In the genomic region with DNA sequence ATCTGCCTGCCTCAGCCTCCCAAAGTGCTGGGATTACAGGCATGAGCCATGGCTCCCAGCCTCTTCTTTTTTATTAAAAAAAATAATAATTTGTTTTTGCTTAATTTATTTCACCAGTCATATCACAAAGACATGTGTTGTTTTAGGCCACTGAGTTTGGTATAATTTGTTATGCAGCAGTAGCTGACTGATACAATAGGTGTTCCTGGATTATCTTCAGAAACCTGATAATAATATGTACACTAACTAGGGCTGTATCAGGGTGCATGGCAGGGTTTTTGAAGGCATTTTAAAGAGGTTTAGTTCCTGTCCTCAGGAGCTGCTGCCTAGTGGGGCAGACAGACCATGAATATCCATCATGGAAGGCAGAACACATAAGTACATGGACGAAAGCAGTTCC, we compare ENCODE assay signal across 9 cellular contexts. TPM values are rescaled to one million over a fixed set of nuclear protein-coding genes. Genes with fewer than 3 reads are reported as not detected.
DNase-seq lines count a peak whose midpoint lies in the region; ATAC-seq, FAIRE-seq and TF ChIP-seq lines count a peak whose summit lies in the region.
"Had no signal": no experiment of that assay in that cellular context is flagged by ENCODE, and none has a peak within 500 bp of the region (broad histone marks: within the 10 kb centered on the region; RNA-seq: fewer than 3 reads in every experiment).

No MANE protein-coding gene starts in this region.

- no peaks in the 10 kb centered on the region for H3K27me3 Mint-ChIP-seq in stimulated activated naive B cell treated with anti-CD40 and anti-IgM and Interleukin-4, amounts not matched to agents 10 μg/mL and 1 μg/mL and 100 μg/mL, for 72 hours

- TF ChIP-seq POLR2A in K562 (conservative IDR thresholded peaks at IDR 0.05) (no peak), Peyer's patch (IDR thresholded peaks at IDR 0.05) (no peak)

- no peak for FAIRE-seq in K562 (lab: Jason Lieb, UNC)
- FAIRE-seq: A549, HTR-8/SVneo had no signal

- H4K20me1 ChIP-seq in K562 (replicated peaks; ENCODE audit: control insufficient read depth, insufficient read depth, low read length) = no peaks in the 10 kb centered on the region

- peak overlapping the region; percentile 17 for H3K27ac Mint-ChIP-seq in stimulated activated naive B cell treated with anti-CD40 and anti-IgM and Interleukin-4, amounts not matched to agents 10 μg/mL and 1 μg/mL and 100 μg/mL, for 72 hours

- no peak for DNase-seq in K562 (ENCODE audit: extremely low read depth in 1 of 4, low spot score in 3 of 4)
- no peak for DNase-seq in stimulated activated naive B cell treated with anti-CD40 and anti-IgM and Interleukin-4, amounts not matched to agents 10 μg/mL and 1 μg/mL and 100 μg/mL, for 72 hours
- no peak for DNase-seq in T-helper 2 cell
- DNase-seq in Peyer's patch = no peak
- DNase-seq: HCEC 1CT, KBM-7 had no signal

- H3K9me1 ChIP-seq in K562 (ENCODE audit: control insufficient read depth, insufficient read depth, low read length) = no peaks in the 10 kb centered on the region

- intact Hi-C loops in K562 (cut with micrococcal nuclease) = no loop called here

- TF ChIP-seq EP300 in K562 (IDR thresholded peaks at IDR 0.05; ENCODE audit: low read length) = no peak

- CTCF ChIA-PET in HEK293 (lab: Yijun Ruan, JAX) = interaction anchor here (0.7 to 1.3 kb wide), 2 partner anchors 11 to 31 kb away, joined by 3 to 6 read pairs; no protein-coding TSS in a partner anchor
- CTCF ChIA-PET in K562 (lab: Yijun Ruan, JAX; ENCODE audit: low intra/inter-chr PET ratio) = no interaction called here

- H3K4me3 ChIP-seq in HEK293 (ENCODE audit: low read depth, low read length) = no peak overlapping the region
- H3K4me3 ChIP-seq in K562 = no peak overlapping the region
- H3K4me3 ChIP-seq in Peyer's patch = no peak overlapping the region
- H3K4me3 ChIP-seq: A549 had no signal

- H3K9ac ChIP-seq in K562 (ENCODE audit: insufficient read depth in 1 of 2, low read depth in 2 of 2, low read length in 2 of 2) = no peak overlapping the region

- H3K27me3 ChIP-seq in K562 (ENCODE audit: control insufficient read depth in 2 of 2, insufficient read depth in 2 of 2, low read length in 2 of 2) (no peaks in the 10 kb centered on the region), Peyer's patch (no peaks in the 10 kb centered on the region)

- H3K4me1 ChIP-seq in HEK293 (ENCODE audit: control insufficient read depth, insufficient read depth, low read length) (no peaks in the 10 kb centered on the region), K562 (replicated peaks in 1 of 2; ENCODE audit: control insufficient read depth in 2 of 2, insufficient read depth in 2 of 2, low read length in 2 of 2) (peaks cover 6 to 29% of the 10 kb centered on the region in 2 experiments; a peak in 3 of 5 replicates), Peyer's patch (peaks cover 0 to 11% (median 6%) of the 10 kb centered on the region in 4 donors)

- peaks cover 38 to 56% of the 10 kb centered on the region in 2 donors for H3K4me1 Mint-ChIP-seq in stimulated activated naive B cell treated with anti-CD40 and anti-IgM and Interleukin-4, amounts not matched to agents 10 μg/mL and 1 μg/mL and 100 μg/mL, for 72 hours

- H3K27ac ChIP-seq in HEK293 (ENCODE audit: extremely low read depth, low read depth, low read length) (no peak overlapping the region), K562 (ENCODE audit: extremely low read depth, low read depth, low read length) (no peak overlapping the region), Peyer's patch (no peak overlapping the region)
- H3K27ac ChIP-seq: A549 had no signal

- no peak overlapping the region for H3K4me3 Mint-ChIP-seq in stimulated activated naive B cell treated with anti-CD40 and anti-IgM and Interleukin-4, amounts not matched to agents 10 μg/mL and 1 μg/mL and 100 μg/mL, for 72 hours

- POLR2A ChIA-PET in HEK293 (lab: Yijun Ruan, JAX) (no interaction called here), K562 (lab: Yijun Ruan, JAX) (interaction anchor here (0.6 kb wide), 2 partner anchors 157 to 198 kb away, joined by 3 read pairs; no protein-coding TSS in a partner anchor)

- TF ChIP-seq RAD21 in K562 (CRISPR knock-in tag; conservative IDR thresholded peaks at IDR 0.05 in 1 of 2, IDR thresholded peaks at IDR 0.05 in 1 of 2) = no peak

- no peaks in the 10 kb centered on the region; a peak in 1 of 3 replicates for H3K36me3 ChIP-seq in HEK293 (ENCODE audit: control insufficient read depth in 2 of 2, insufficient read depth in 1 of 2, low read length in 2 of 2)
- no peaks in the 10 kb centered on the region for H3K36me3 ChIP-seq in K562 (ENCODE audit: control insufficient read depth, insufficient read depth, low read length)
- no peaks in the 10 kb centered on the region for H3K36me3 ChIP-seq in Peyer's patch

- no peak overlapping the region for H2AFZ ChIP-seq in K562 (ENCODE audit: low read depth, low read length)

- in situ Hi-C loops in K562 (cut with MboI) = no loop called here

- no peak for ATAC-seq in K562
- ATAC-seq in stimulated activated naive B cell treated with anti-CD40 and anti-IgM and Interleukin-4, amounts not matched to agents 10 μg/mL and 1 μg/mL and 100 μg/mL, for 72 hours (replicated peaks) = no peak
- ATAC-seq: A549 had no signal

- H3K9me3 Mint-ChIP-seq in stimulated activated naive B cell treated with anti-CD40 and anti-IgM and Interleukin-4, amounts not matched to agents 10 μg/mL and 1 μg/mL and 100 μg/mL, for 72 hours = peaks cover 7 to 11% of the 10 kb centered on the region in 2 donors

- BruUV-seq in K562 (replicated peaks; lab: Mats Ljungman, UMichigan) = no TSS peak

- 20% methylated on average over 1 of the region's 1 CpG for WGBS in K562 (ENCODE audit: insufficient coverage, low coverage, missing lambda C conversion rate)

- H3K79me2 ChIP-seq in K562 (ENCODE audit: control insufficient read depth, insufficient read depth, low read length) = no peaks in the 10 kb centered on the region

- H3K36me3 Mint-ChIP-seq in stimulated activated naive B cell treated with anti-CD40 and anti-IgM and Interleukin-4, amounts not matched to agents 10 μg/mL and 1 μg/mL and 100 μg/mL, for 72 hours = peaks cover 10 to 12% of the 10 kb centered on the region in 2 donors

- no peak for TF ChIP-seq CTCF in HEK293 (tag by site-specific recombination; IDR thresholded peaks at IDR 0.05)
- TF ChIP-seq CTCF in K562 (IDR thresholded peaks at IDR 0.05 in 2 of 3, conservative IDR thresholded peaks at IDR 0.05 in 1 of 3; ENCODE audit: insufficient read depth in 2 of 3, low read depth in 1 of 3, low read length in 3 of 3) = no peak
- TF ChIP-seq CTCF in Peyer's patch (IDR thresholded peaks at IDR 0.05) = no peak

- H3K9me3 ChIP-seq in HEK293 (ENCODE audit: control insufficient read depth, insufficient read depth, low read depth, low read length) (no peaks in the 10 kb centered on the region), K562 (replicated peaks; ENCODE audit: control insufficient read depth, insufficient read depth, low read depth, low read length) (peaks cover 7% of the 10 kb centered on the region; the same call in 1 of the 2 replicates), Peyer's patch (no peaks in the 10 kb centered on the region)

- H3K4me2 ChIP-seq in K562 (ENCODE audit: insufficient read depth, low read length) = no peak overlapping the region
- H3K4me2 ChIP-seq: A549 had no signal

RNA-seq across cellular contexts. Expression of gene CSNK1G2, which starts 9.5 kb away (rescaled TPM):
- 59.6 and 151 TPM in 2 replicates for total RNA-seq in K562 (2011; cell fraction: chromatin; rRNA removed; ENCODE audit: low replicate concordance)
- total RNA-seq in K562 (2011; cell fraction: nucleolus; rRNA removed) = 123 and 129 TPM in 2 replicates
- total RNA-seq in K562 (2011; cell fraction: nucleoplasm; rRNA removed) = 43.4 and 57.3 TPM in 2 replicates
- total RNA-seq in K562 (2014; rRNA removed) (105 and 124 TPM in 2 replicates), K562 (2014; rRNA removed; fragmentation: Illumina TruSeq; extraction: Trizol) (9.8 and 25.1 TPM in 2 replicates), K562 (2015; rRNA removed; fragmentation: Illumina TruSeq; extraction: Trizol) (60.4 and 66.9 TPM in 2 replicates), K562 (2021) (91.3 and 95.8 TPM in 2 replicates), Peyer's patch (100 to 1,000 TPM in 2 of 4 donors, 10 to 100 TPM in 2; 54.5 to 250 (median 103) TPM)
- polyA plus RNA-seq in K562 (2011; rRNA removed) (49.5 and 66.2 TPM in 2 replicates), K562 (2014; fragmentation: Illumina TruSeq; extraction: Trizol) (45.2 and 91.1 TPM in 2 replicates), K562 (2014; fragmentation: Nextera tagmentation; extraction: Ambion mirVana) (under 1 TPM; 0.48 to 0.72 TPM), K562 (2014; rRNA removed) (119 and 126 TPM in 2 replicates)
- 72.0 and 157 TPM in 2 replicates for polyA plus RNA-seq in K562 (2011; cell fraction: cytosol; rRNA removed)
- 308 and 494 TPM in 2 replicates for polyA plus RNA-seq in K562 (2011; cell fraction: nucleus; rRNA removed)
- 84.6 and 108 TPM in 2 replicates for polyA plus RNA-seq in K562 (2012)
- polyA minus RNA-seq in K562 (2011; rRNA and poly(A)+ RNA removed) = 12.4 and 27.0 TPM in 2 replicates
- 53.7 and 53.8 TPM in 2 replicates for polyA minus RNA-seq in K562 (2011; cell fraction: cytosol; rRNA and poly(A)+ RNA removed)
- polyA minus RNA-seq in K562 (2011; cell fraction: nucleus; rRNA and poly(A)+ RNA removed) = 33.9 and 35.9 TPM in 2 replicates

RNA-seq across cellular contexts. Expression of gene ADAT3, which starts 26.2 kb away (rescaled TPM):
- 6.3 and 20.5 TPM in 2 replicates for total RNA-seq in K562 (2011; cell fraction: chromatin; rRNA removed; ENCODE audit: low replicate concordance)
- total RNA-seq in K562 (2011; cell fraction: nucleolus; rRNA removed) = 18.0 and 18.5 TPM in 2 replicates
- total RNA-seq in K562 (2011; cell fraction: nucleoplasm; rRNA removed) = 5.6 and 6.9 TPM in 2 replicates
- total RNA-seq in K562 (2014; rRNA removed) = 7.8 and 10.4 TPM in 2 replicates
- not detected in 2 replicates for total RNA-seq in K562 (2014; rRNA removed; fragmentation: Illumina TruSeq; extraction: Trizol)
- 0.72 and 1.7 TPM in 2 replicates for total RNA-seq in K562 (2015; rRNA removed; fragmentation: Illumina TruSeq; extraction: Trizol)
- total RNA-seq in K562 (2021) = 15.1 and 15.6 TPM in 2 replicates
- 0.67 and 1.1 TPM in 2 replicates for polyA plus RNA-seq in K562 (2011; rRNA removed)
- polyA plus RNA-seq in K562 (2011; cell fraction: cytosol; rRNA removed) = 1.1 and 11.4 TPM in 2 replicates
- 3.3 and 11.9 TPM in 2 replicates for polyA plus RNA-seq in K562 (2011; cell fraction: nucleus; rRNA removed)
- polyA plus RNA-seq in K562 (2012) = 6.8 and 6.9 TPM in 2 replicates
- polyA plus RNA-seq in K562 (2014; fragmentation: Illumina TruSeq; extraction: Trizol) = 0.68 TPM in 1 of 2 replicates, not detected in the other
- polyA plus RNA-seq in K562 (2014; fragmentation: Nextera tagmentation; extraction: Ambion mirVana) = not detected
- 9.2 and 10.2 TPM in 2 replicates for polyA plus RNA-seq in K562 (2014; rRNA removed)
- 0.18 and 0.21 TPM in 2 replicates for polyA minus RNA-seq in K562 (2011; rRNA and poly(A)+ RNA removed)
- 4.5 and 5.4 TPM in 2 replicates for polyA minus RNA-seq in K562 (2011; cell fraction: cytosol; rRNA and poly(A)+ RNA removed)
- polyA minus RNA-seq in K562 (2011; cell fraction: nucleus; rRNA and poly(A)+ RNA removed) = 2.1 and 3.4 TPM in 2 replicates
- 10 to 100 TPM; 18.2 to 33.3 (median 23.8) TPM for total RNA-seq in Peyer's patch

RNA-seq across cellular contexts. Expression of gene SCAMP4, which starts 26.2 kb away (rescaled TPM):
- 53.4 and 162 TPM in 2 replicates for total RNA-seq in K562 (2011; cell fraction: chromatin; rRNA removed; ENCODE audit: low replicate concordance)
- total RNA-seq in K562 (2011; cell fraction: nucleolus; rRNA removed) = 113 and 133 TPM in 2 replicates
- total RNA-seq in K562 (2011; cell fraction: nucleoplasm; rRNA removed) = 92.1 and 94.1 TPM in 2 replicates
- total RNA-seq in K562 (2014; rRNA removed) (20.9 and 26.4 TPM in 2 replicates), K562 (2014; rRNA removed; fragmentation: Illumina TruSeq; extraction: Trizol) (4.1 and 5.6 TPM in 2 replicates), K562 (2015; rRNA removed; fragmentation: Illumina TruSeq; extraction: Trizol) (12.8 and 13.2 TPM in 2 replicates), K562 (2021) (40.3 and 45.9 TPM in 2 replicates), Peyer's patch (10 to 100 TPM; 45.4 to 62.6 (median 57.0) TPM)
- polyA plus RNA-seq in K562 (2011; rRNA removed) (6.7 and 8.9 TPM in 2 replicates), K562 (2014; fragmentation: Illumina TruSeq; extraction: Trizol) (15.2 and 26.1 TPM in 2 replicates), K562 (2014; fragmentation: Nextera tagmentation; extraction: Ambion mirVana) (under 1 TPM; 0.81 to 0.89 TPM), K562 (2014; rRNA removed) (17.1 and 19.3 TPM in 2 replicates)
- polyA plus RNA-seq in K562 (2011; cell fraction: cytosol; rRNA removed) = 8.3 and 13.1 TPM in 2 replicates
- polyA plus RNA-seq in K562 (2011; cell fraction: nucleus; rRNA removed) = 20.3 and 35.7 TPM in 2 replicates
- polyA plus RNA-seq in K562 (2012) = 26.7 and 53.0 TPM in 2 replicates
- polyA minus RNA-seq in K562 (2011; rRNA and poly(A)+ RNA removed) = 3.4 and 5.9 TPM in 2 replicates
- 13.0 and 23.2 TPM in 2 replicates for polyA minus RNA-seq in K562 (2011; cell fraction: cytosol; rRNA and poly(A)+ RNA removed)
- polyA minus RNA-seq in K562 (2011; cell fraction: nucleus; rRNA and poly(A)+ RNA removed) = 12.0 and 13.3 TPM in 2 replicates

RNA-seq across cellular contexts. Expression of gene ABHD17A, which starts 46.1 kb away (rescaled TPM):
- total RNA-seq in K562 (2011; cell fraction: chromatin; rRNA removed; ENCODE audit: low replicate concordance) = 29.4 and 87.9 TPM in 2 replicates
- total RNA-seq in K562 (2011; cell fraction: nucleolus; rRNA removed) = 61.7 and 67.8 TPM in 2 replicates
- 40.1 and 45.4 TPM in 2 replicates for total RNA-seq in K562 (2011; cell fraction: nucleoplasm; rRNA removed)
- total RNA-seq in K562 (2014; rRNA removed) (135 and 157 TPM in 2 replicates), K562 (2014; rRNA removed; fragmentation: Illumina TruSeq; extraction: Trizol) (0.93 and 1.5 TPM in 2 replicates), K562 (2015; rRNA removed; fragmentation: Illumina TruSeq; extraction: Trizol) (18.9 and 26.5 TPM in 2 replicates), K562 (2021) (84.2 and 87.7 TPM in 2 replicates), Peyer's patch (10 to 100 TPM; 52.0 to 95.9 (median 68.4) TPM)
- polyA plus RNA-seq in K562 (2011; rRNA removed) (24.6 and 45.3 TPM in 2 replicates), K562 (2014; fragmentation: Illumina TruSeq; extraction: Trizol) (3.6 and 16.9 TPM in 2 replicates), K562 (2014; fragmentation: Nextera tagmentation; extraction: Ambion mirVana) (under 1 TPM in 1 of 2 experiments, not detected in 1; 0.04 TPM), K562 (2014; rRNA removed) (95.1 and 99.0 TPM in 2 replicates)
- polyA plus RNA-seq in K562 (2011; cell fraction: cytosol; rRNA removed) = 54.2 and 174 TPM in 2 replicates
- polyA plus RNA-seq in K562 (2011; cell fraction: nucleus; rRNA removed) = 117 and 184 TPM in 2 replicates
- polyA plus RNA-seq in K562 (2012) = 47.5 and 74.5 TPM in 2 replicates
- 6.9 and 11.0 TPM in 2 replicates for polyA minus RNA-seq in K562 (2011; rRNA and poly(A)+ RNA removed)
- polyA minus RNA-seq in K562 (2011; cell fraction: cytosol; rRNA and poly(A)+ RNA removed) = 26.1 and 39.4 TPM in 2 replicates
- polyA minus RNA-seq in K562 (2011; cell fraction: nucleus; rRNA and poly(A)+ RNA removed) = 15.3 and 15.8 TPM in 2 replicates

Comparison
In these comparisons a context has a peak if more than half of its experiments do, and no peak if none do; other contexts are left out.
1. Of the 44 proteins assayed by ChIP-seq in both K562 and HEK293: peak only in K562: TRIM28; only in HEK293: none; in both: none; in neither: 43.